Comparison of ENCODE assay signal across 10 cellular contexts in genomic region chr2:212595036-212595654, GRCh38. TPM values are rescaled to one million over a fixed set of nuclear protein-coding genes. Genes with fewer than 3 reads are reported as not detected.
A peak's percentile ranks its signal among the peaks of the same experiment; 100 is the strongest.
DNase-seq lines count a peak whose midpoint lies in the region; ATAC-seq and TF ChIP-seq lines count a peak whose summit lies in the region.
"Had no signal": no experiment of that assay in that cellular context is flagged by ENCODE, and none has a peak within 500 bp of the region (broad histone marks: within the 10 kb centered on the region; RNA-seq: fewer than 3 reads in every experiment).

No MANE protein-coding gene starts in this region.

- H3K36me3 Mint-ChIP-seq in T-helper 17 cell (ENCODE audit: low read depth) = no peaks in the 10 kb centered on the region
- H3K36me3 Mint-ChIP-seq in natural killer cell = no peaks in the 10 kb centered on the region
- no peaks in the 10 kb centered on the region for H3K36me3 Mint-ChIP-seq in naive thymus-derived CD8-positive, alpha-beta T cell
- H3K36me3 Mint-ChIP-seq: IgD-negative memory B cell had no signal

- ATAC-seq in T-helper 17 cell = no peak
- ATAC-seq in natural killer cell = no peak
- ATAC-seq in naive thymus-derived CD8-positive, alpha-beta T cell = no peak

- H3K9me3 ChIP-seq in T-helper 17 cell (ENCODE audit: control insufficient read depth, low read length, poor library complexity, severe bottlenecking) = no peaks in the 10 kb centered on the region
- H3K9me3 ChIP-seq: thoracic aorta had no signal

- H3K4me3 Mint-ChIP-seq in T-helper 17 cell = no peak overlapping the region
- no peak overlapping the region for H3K4me3 Mint-ChIP-seq in natural killer cell
- no peak overlapping the region for H3K4me3 Mint-ChIP-seq in naive thymus-derived CD8-positive, alpha-beta T cell
- H3K4me3 Mint-ChIP-seq: IgD-negative memory B cell had no signal

- no peaks in the 10 kb centered on the region for H3K9me3 Mint-ChIP-seq in natural killer cell
- H3K9me3 Mint-ChIP-seq in naive thymus-derived CD8-positive, alpha-beta T cell = no peaks in the 10 kb centered on the region
- H3K9me3 Mint-ChIP-seq: IgD-negative memory B cell had no signal

- POLR2A ChIA-PET in naive thymus-derived CD8-positive, alpha-beta T cell (lab: Charles Lee) = no interaction called here

- TF ChIP-seq CTCF in fibroblast of villous mesenchyme (IDR thresholded peaks at IDR 0.05; ENCODE audit: insufficient read depth, low read depth, low read length) (no peak), natural killer cell (IDR thresholded peaks at IDR 0.05) (no peak)

- intact Hi-C loops in natural killer cell (cut with micrococcal nuclease) = no loop called here

- DNase-seq in ELR (ENCODE audit: low read depth) = peak; percentile 64
- peak; percentile 35 for DNase-seq in H4 (ENCODE audit: low spot score)
- peak; percentile 65 for DNase-seq in NCI-H748 (lab: John Stamatoyannopoulos, UW; ENCODE audit: unreplicated experiment)
- DNase-seq in fibroblast of villous mesenchyme (ENCODE audit: low read depth) = peak; percentile 12
- DNase-seq in T-helper 17 cell = no peak
- no peak for DNase-seq in natural killer cell
- DNase-seq in naive thymus-derived CD8-positive, alpha-beta T cell = no peak
- DNase-seq in dedifferentiated amniotic fluid mesenchymal stem cell (ENCODE audit: extremely low spot score) = no peak

- H3K4me1 Mint-ChIP-seq in T-helper 17 cell (no peaks in the 10 kb centered on the region), natural killer cell (no peaks in the 10 kb centered on the region)
- no peaks in the 10 kb centered on the region for H3K4me1 Mint-ChIP-seq in naive thymus-derived CD8-positive, alpha-beta T cell
- H3K4me1 Mint-ChIP-seq: IgD-negative memory B cell had no signal

- H3K27ac Mint-ChIP-seq in T-helper 17 cell (no peak overlapping the region), natural killer cell (no peak overlapping the region)
- no peak overlapping the region for H3K27ac Mint-ChIP-seq in naive thymus-derived CD8-positive, alpha-beta T cell

- peaks cover 8% of the 10 kb centered on the region for H3K27me3 Mint-ChIP-seq in T-helper 17 cell
- H3K27me3 Mint-ChIP-seq in natural killer cell (ENCODE audit: low read depth in 2 of 2) = peaks cover 8 to 15% of the 10 kb centered on the region in 2 donors
- H3K27me3 Mint-ChIP-seq in naive thymus-derived CD8-positive, alpha-beta T cell = peaks cover 0 to 12% (median 3%) of the 10 kb centered on the region in 5 donors
- H3K27me3 Mint-ChIP-seq: IgD-negative memory B cell had no signal

- no peak overlapping the region for H3K4me3 ChIP-seq in fibroblast of villous mesenchyme (ENCODE audit: low read depth, low read length)
- H3K4me3 ChIP-seq: thoracic aorta had no signal

RNA-seq across cellular contexts. Expression of gene ERBB4, which starts 56.5 kb away (rescaled TPM):
- 0.04 and 0.33 TPM in 2 replicates for total RNA-seq in H4 (2014; rRNA removed; shearing (Covaris generic))
- under 0.01 TPM in 1 of 2 replicates, not detected in the other for total RNA-seq in fibroblast of villous mesenchyme
- total RNA-seq in T-helper 17 cell = not detected
- total RNA-seq in natural killer cell = under 1 TPM in 1 of 3 donors, not detected in 2; 0.08 TPM
- total RNA-seq in naive thymus-derived CD8-positive, alpha-beta T cell = not detected
- polyA plus RNA-seq in naive thymus-derived CD8-positive, alpha-beta T cell = not detected
- polyA plus RNA-seq: IgD-negative memory B cell had no signal

Comparison
In these comparisons a context has a peak if more than half of its experiments do, and no peak if none do; other contexts are left out.
1. DNase-seq: peak in ELR (single experiment), H4 (single experiment), NCI-H748 (single experiment) and fibroblast of villous mesenchyme (single experiment); none in T-helper 17 cell (0 of 3), natural killer cell (single experiment), naive thymus-derived CD8-positive, alpha-beta T cell (0 of 10) and dedifferentiated amniotic fluid mesenchymal stem cell (single experiment).